Comparison of ENCODE assay signal across 19 cellular contexts in genomic region chr16:13542284-13542683, GRCh38.
DNase-seq lines count a peak whose midpoint lies in the region; ATAC-seq, FAIRE-seq and TF ChIP-seq lines count a peak whose summit lies in the region.
"Had no signal": no experiment of that assay in that cellular context is flagged by ENCODE, and none has a peak within 500 bp of the region (broad histone marks: within the 10 kb centered on the region; RNA-seq: fewer than 3 reads in every experiment).

No MANE protein-coding gene starts in this region.

- H3K4me3 ChIP-seq in DND-41 (ENCODE audit: low read depth in 1 of 2, low read length in 2 of 2) = no peak overlapping the region
- H3K4me3 ChIP-seq in GM23338 = no peak overlapping the region
- H3K4me3 ChIP-seq in K562 = no peak overlapping the region
- H3K4me3 ChIP-seq in gastroesophageal sphincter = no peak overlapping the region
- H3K4me3 ChIP-seq: GM23248 had no signal

- no peaks in the 10 kb centered on the region for H3K9me1 ChIP-seq in K562 (ENCODE audit: control insufficient read depth, insufficient read depth, low read length)

- no peaks in the 10 kb centered on the region for H3K27me3 Mint-ChIP-seq in GM23338 (ENCODE audit: insufficient read depth, low read depth, poor library complexity)
- H3K27me3 Mint-ChIP-seq: IgD-negative memory B cell had no signal

- FAIRE-seq in K562 (lab: Jason Lieb, UNC) = no peak
- FAIRE-seq: D721Med, GM19239 had no signal

- POLR2A ChIA-PET in K562 (lab: Yijun Ruan, JAX) = no interaction called here

- H3K9me3 ChIP-seq in DND-41 (ENCODE audit: insufficient read depth, low read length, severe bottlenecking) (no peaks in the 10 kb centered on the region), K562 (replicated peaks; ENCODE audit: control insufficient read depth, insufficient read depth, low read depth, low read length) (no peaks in the 10 kb centered on the region), gastroesophageal sphincter (no peaks in the 10 kb centered on the region)
- H3K9me3 ChIP-seq: BE2C had no signal

- no peaks in the 10 kb centered on the region for H3K9me3 Mint-ChIP-seq in GM23338

- ATAC-seq in DND-41 (ENCODE audit: insufficient read depth, low read depth) (no peak), GM23338 (no peak), K562 (no peak), GM19455 (IDR thresholded peaks at IDR 0.05; ENCODE audit: unreplicated experiment) (no peak), gastroesophageal sphincter (no peak)
- ATAC-seq: CD8-positive, alpha-beta T cell had no signal

- H3K27me3 ChIP-seq in DND-41 (ENCODE audit: insufficient read depth, low read length, poor library complexity) (no peaks in the 10 kb centered on the region), GM23338 (ENCODE audit: insufficient read depth) (no peaks in the 10 kb centered on the region), K562 (ENCODE audit: control insufficient read depth in 2 of 2, insufficient read depth in 2 of 2, low read length in 2 of 2) (peaks cover 0 to 3% of the 10 kb centered on the region in 2 experiments; a peak in 1 of 5 replicates), gastroesophageal sphincter (no peaks in the 10 kb centered on the region)
- H3K27me3 ChIP-seq: BE2C had no signal

- TF ChIP-seq RAD21 in K562 (CRISPR knock-in tag; conservative IDR thresholded peaks at IDR 0.05 in 1 of 2, IDR thresholded peaks at IDR 0.05 in 1 of 2) = no peak

- no peak overlapping the region for H3K4me3 Mint-ChIP-seq in GM23338
- H3K4me3 Mint-ChIP-seq: CD14-positive monocyte; CD8-positive, alpha-beta T cell; H9; IgD-negative memory B cell had no signal

- no peaks in the 10 kb centered on the region for H3F3A ChIP-seq in GM23338 (replicated peaks; ENCODE audit: low read depth)

- H3K4me2 ChIP-seq in DND-41 (ENCODE audit: insufficient read depth, low read length) (no peak overlapping the region), GM23338 (no peak overlapping the region), K562 (ENCODE audit: insufficient read depth, low read length) (no peak overlapping the region)
- H3K4me2 ChIP-seq: KMS-11 had no signal

- no peaks in the 10 kb centered on the region for H3K79me2 ChIP-seq in DND-41 (ENCODE audit: insufficient read depth, low read length)
- no peaks in the 10 kb centered on the region for H3K79me2 ChIP-seq in GM23338 (replicated peaks; ENCODE audit: insufficient read depth)
- no peaks in the 10 kb centered on the region for H3K79me2 ChIP-seq in K562 (ENCODE audit: control insufficient read depth, insufficient read depth, low read length)

- H3K9ac ChIP-seq in DND-41 (ENCODE audit: low read depth, low read length) (no peak overlapping the region), K562 (ENCODE audit: insufficient read depth in 1 of 2, low read depth in 2 of 2, low read length in 2 of 2) (no peak overlapping the region)
- H3K9ac ChIP-seq: GM23248, KMS-11 had no signal

- TF ChIP-seq EP300 in K562 (IDR thresholded peaks at IDR 0.05; ENCODE audit: low read length) (no peak), gastroesophageal sphincter (IDR thresholded peaks at IDR 0.05) (no peak)

- H2AFZ ChIP-seq in DND-41 (ENCODE audit: low read depth, low read length) (no peak overlapping the region), GM23338 (no peak overlapping the region), K562 (ENCODE audit: low read depth, low read length) (no peak overlapping the region)
- H2AFZ ChIP-seq: GM23248 had no signal

- in situ Hi-C loops in K562 (cut with MboI) = no loop called here

- TF ChIP-seq CTCF in DND-41 (IDR thresholded peaks at IDR 0.05; ENCODE audit: borderline replicate concordance, extremely low read depth, low read length, poor library complexity, severe bottlenecking) (peak; percentile 30), GM23338 (conservative IDR thresholded peaks at IDR 0.05; ENCODE audit: low read depth in 2 of 2) (peak; percentile 16 to 35; a peak in 3 of 4 replicates), K562 (IDR thresholded peaks at IDR 0.05 in 2 of 3, conservative IDR thresholded peaks at IDR 0.05 in 1 of 3; ENCODE audit: insufficient read depth in 2 of 3, low read depth in 1 of 3, low read length in 3 of 3) (no peak), gastroesophageal sphincter (IDR thresholded peaks at IDR 0.05) (no peak)

- H3K36me3 ChIP-seq in DND-41 (ENCODE audit: insufficient read depth, low read length) (no peaks in the 10 kb centered on the region), GM23338 (ENCODE audit: insufficient read depth) (no peaks in the 10 kb centered on the region), K562 (ENCODE audit: control insufficient read depth, insufficient read depth, low read length) (no peaks in the 10 kb centered on the region), gastroesophageal sphincter (no peaks in the 10 kb centered on the region)
- H3K36me3 ChIP-seq: BE2C had no signal

- BruUV-seq in K562 (replicated peaks; lab: Mats Ljungman, UMichigan) = no TSS peak

- no peak for TF ChIP-seq POLR2A in K562 (conservative IDR thresholded peaks at IDR 0.05)
- no peak for TF ChIP-seq POLR2A in gastroesophageal sphincter (IDR thresholded peaks at IDR 0.05)

- peaks cover 6% of the 10 kb centered on the region for H3K9me2 ChIP-seq in GM23338 (ENCODE audit: insufficient read depth)

- no peak overlapping the region for H3K27ac Mint-ChIP-seq in GM23338
- H3K27ac Mint-ChIP-seq: CD14-positive monocyte; CD8-positive, alpha-beta T cell; H9; IgD-negative memory B cell had no signal

- intact Hi-C loops in K562 (cut with micrococcal nuclease) = no loop called here

- WGBS in K562 (ENCODE audit: insufficient coverage, low coverage, missing lambda C conversion rate) = 5% methylated on average over 2 of the region's 2 CpGs
- 83 to 92% methylated on average over 2 of the region's 2 CpGs for WGBS in gastroesophageal sphincter (ENCODE audit: low coverage in 1 of 2), 2 donors

- no peak for DNase-seq in DND-41
- no peak for DNase-seq in GM23338 (ENCODE audit: low spot score)
- DNase-seq in K562 (ENCODE audit: extremely low read depth in 1 of 4, low spot score in 3 of 4) = no peak
- peak; percentile 17 for DNase-seq in islet precursor cell
- no peak for DNase-seq in AG08395 (ENCODE audit: low spot score)
- DNase-seq: ACHN; BE2C; CD8-positive, alpha-beta T cell; COR-L47; DMS153; GM23248; H9 had no signal

- H4K20me1 ChIP-seq in DND-41 (ENCODE audit: insufficient read depth, low read length) = no peaks in the 10 kb centered on the region
- no peaks in the 10 kb centered on the region for H4K20me1 ChIP-seq in GM23338 (replicated peaks; ENCODE audit: insufficient read depth)
- H4K20me1 ChIP-seq in K562 (replicated peaks; ENCODE audit: control insufficient read depth, insufficient read depth, low read length) = no peaks in the 10 kb centered on the region

- H3K4me1 Mint-ChIP-seq in GM23338 = no peaks in the 10 kb centered on the region
- H3K4me1 Mint-ChIP-seq: CD14-positive monocyte, IgD-negative memory B cell had no signal

- CTCF ChIA-PET in K562 (lab: Yijun Ruan, JAX; ENCODE audit: low intra/inter-chr PET ratio) = no interaction called here

- no peaks in the 10 kb centered on the region for H3K36me3 Mint-ChIP-seq in GM23338 (ENCODE audit: low read depth)
- H3K36me3 Mint-ChIP-seq: CD14-positive monocyte; CD8-positive, alpha-beta T cell; IgD-negative memory B cell had no signal

- H3K4me1 ChIP-seq in DND-41 (ENCODE audit: insufficient read depth, low read length) (no peaks in the 10 kb centered on the region), GM23338 (ENCODE audit: insufficient read depth) (no peaks in the 10 kb centered on the region), K562 (replicated peaks in 1 of 2; ENCODE audit: control insufficient read depth in 2 of 2, insufficient read depth in 2 of 2, low read length in 2 of 2) (no peaks in the 10 kb centered on the region), gastroesophageal sphincter (peaks cover 0 to 4% (median 0%) of the 10 kb centered on the region in 3 donors)
- H3K4me1 ChIP-seq: BE2C had no signal

- H3K27ac ChIP-seq in DND-41 (ENCODE audit: low read length) (no peak overlapping the region), GM23338 (ENCODE audit: low read depth) (no peak overlapping the region), K562 (ENCODE audit: extremely low read depth, low read depth, low read length) (no peak overlapping the region), gastroesophageal sphincter (no peak overlapping the region)
- H3K27ac ChIP-seq: GM23248, KMS-11 had no signal

TF ChIP-seq in GM23338, 12 proteins besides CTCF, POLR2A, EP300 and RAD21 (continues in another document):
- TF ChIP-seq EZH2phosphoT487 (IDR thresholded peaks at IDR 0.05; ENCODE audit: unreplicated experiment) = no peak
- TF ChIP-seq STAT1 (IDR thresholded peaks at IDR 0.05; ENCODE audit: unreplicated experiment) = no peak
- no peak for TF ChIP-seq EZH2 (IDR thresholded peaks at IDR 0.05; ENCODE audit: low read depth, unreplicated experiment)
- no peak for TF ChIP-seq ZNF114 (CRISPR knock-in tag; IDR thresholded peaks at IDR 0.05)
- no peak for TF ChIP-seq ETS1 (IDR thresholded peaks at IDR 0.05)
- no peak for TF ChIP-seq CREB1 (CRISPR knock-in tag; IDR thresholded peaks at IDR 0.05; ENCODE audit: low read depth)

TF ChIP-seq in K562, 482 proteins besides CTCF, POLR2A, EP300 and RAD21:
- TF ChIP-seq ZFP36 (IDR thresholded peaks at IDR 0.05; ENCODE audit: low read depth, low read length, partially characterized antibody) (peak; percentile 48), RBM25 (IDR thresholded peaks at IDR 0.05; ENCODE audit: low read depth, low read length, severe bottlenecking) (peak; percentile 78), HMG20A (CRISPR knock-in tag; conservative IDR thresholded peaks at IDR 0.05) (no peak)

Comparison
In these comparisons a context has a peak if more than half of its experiments do, and no peak if none do; other contexts are left out.
1. CTCF ChIP-seq: peak in DND-41 (single experiment) and GM23338 (2 of 2); none in K562 (0 of 3) and gastroesophageal sphincter (0 of 4).